ENCODE assay signal across 1 cellular context in genomic region chr11:60853469-60853950, GRCh38.
TF ChIP-seq lines count a peak whose summit lies in the region.

No MANE protein-coding gene starts in this region.

TF ChIP-seq in HepG2, 621 proteins besides CTCF, POLR2A, EP300 and RAD21:
- TF ChIP-seq ZNF33A (CRISPR knock-in tag; IDR thresholded peaks at IDR 0.05; ENCODE audit: borderline replicate concordance), result no peak
- 0 out of 2 replicates have a peak, but pooled peaks have one; percentile 13 for TF ChIP-seq ZNF687 (CRISPR knock-in tag; IDR thresholded peaks at IDR 0.05)
- peak; percentile 23 for TF ChIP-seq AGO2 (optimal IDR thresholded peaks at IDR 0.05; ENCODE audit: low read depth, low read length)
- no peak for TF ChIP-seq ZNF746 (CRISPR knock-in tag; IDR thresholded peaks at IDR 0.05)
